22 cellular contexts compared by ENCODE assay signal in the genomic region with DNA sequence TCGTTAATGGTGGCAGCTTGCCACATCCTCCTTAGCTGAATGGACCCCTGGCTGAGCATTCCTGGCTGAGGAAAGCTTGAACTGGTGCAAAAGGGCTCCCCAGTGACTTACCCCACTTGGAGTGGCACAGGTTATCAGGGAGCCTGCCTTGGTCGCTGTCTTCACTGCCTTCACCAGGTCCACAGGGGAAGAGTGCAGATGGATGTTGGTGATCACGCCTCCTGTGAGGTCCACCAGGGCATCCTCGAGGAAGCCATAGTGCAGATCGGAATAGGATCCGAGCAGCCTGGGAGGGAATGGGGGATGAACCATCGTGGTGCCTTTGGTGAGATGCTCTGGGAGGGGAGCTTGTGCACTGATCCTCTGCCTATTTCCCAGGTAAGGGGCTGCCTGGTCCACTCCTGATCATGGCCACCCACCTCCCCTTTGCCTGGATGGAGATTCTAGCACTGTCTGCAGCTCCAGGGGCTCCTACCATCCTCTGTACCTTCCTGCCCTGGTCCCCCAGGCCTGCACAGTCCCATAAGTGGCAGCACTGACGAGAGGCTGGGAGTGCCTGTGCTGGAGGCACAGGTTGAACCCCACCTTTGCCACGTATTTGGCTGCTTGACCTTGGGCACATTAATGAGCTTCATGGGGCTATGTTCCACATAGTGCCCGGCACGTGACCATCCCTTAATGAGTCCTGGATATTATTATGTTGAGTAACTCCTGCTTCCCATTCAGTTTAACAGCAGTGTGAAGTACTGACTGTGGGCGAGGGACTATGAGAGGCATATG. TPM values are rescaled to one million over a fixed set of nuclear protein-coding genes. Genes with fewer than 3 reads are reported as not detected.
"Had no signal": no experiment of that assay in that cellular context is flagged by ENCODE, and none has a peak within 500 bp of the region (broad histone marks: within the 10 kb centered on the region; RNA-seq: fewer than 3 reads in every experiment).

No MANE protein-coding gene starts in this region.

- H3K9me3 Mint-ChIP-seq: activated CD4-positive, alpha-beta memory T cell treated with anti-CD3 and anti-CD28 coated beads for 36 hours; activated CD4-positive, alpha-beta T cell treated with anti-CD3 and anti-CD28 coated beads, Interleukin-2, amount 10 ng/mL, durations not matched to agents 7 days and 5 days; activated naive CD4-positive, alpha-beta T cell treated with anti-CD3 and anti-CD28 coated beads, Interleukin-2, amount 50 U/mL, for 24 hours; activated T-cell treated with anti-CD3 and anti-CD28 coated beads, Interleukin-2, amount 50 U/mL, for 72 hours; activated T-helper 2 cell treated with anti-CD3 and anti-CD28 coated beads, Interferon-gamma antibody, Interleukin-2, Interleukin-4, amounts not matched to agents 10 μg/mL and 5 μg/mL and 100 μg/mL, durations not matched to agents 14 hours and 24 hours and 36 hours; T-helper 1 cell treated with Interleukin-12 subunit alpha and Interleukin-12 subunit beta and Interleukin-4 antibody, amounts not matched to agents 30 μg/mL and 1 μg/mL, for 36 hours; WTC11 had no signal

- H3K27me3 ChIP-seq: breast epithelium had no signal

- H3K27ac Mint-ChIP-seq: activated CD4-positive, alpha-beta memory T cell treated with anti-CD3 and anti-CD28 coated beads for 36 hours; activated CD4-positive, alpha-beta T cell treated with anti-CD3 and anti-CD28 coated beads, Interleukin-2, amount 10 ng/mL, durations not matched to agents 7 days and 5 days; activated naive CD4-positive, alpha-beta T cell treated with anti-CD3 and anti-CD28 coated beads, Interleukin-2, amount 50 U/mL, for 24 hours; activated T-cell treated with anti-CD3 and anti-CD28 coated beads, Interleukin-2, amount 50 U/mL, for 72 hours; activated T-helper 2 cell treated with anti-CD3 and anti-CD28 coated beads, Interferon-gamma antibody, Interleukin-2, Interleukin-4, amounts not matched to agents 10 μg/mL and 5 μg/mL and 100 μg/mL, durations not matched to agents 14 hours and 24 hours and 36 hours; T-helper 1 cell treated with Interleukin-12 subunit alpha and Interleukin-12 subunit beta and Interleukin-4 antibody, amounts not matched to agents 30 μg/mL and 1 μg/mL, for 36 hours; WTC11 had no signal

- DNase-seq: activated CD4-positive, alpha-beta memory T cell treated with anti-CD3 and anti-CD28 coated beads for 36 hours; activated CD4-positive, alpha-beta T cell treated with anti-CD3 and anti-CD28 coated beads, Interleukin-2, amount 10 ng/mL, durations not matched to agents 7 days and 5 days; activated CD8-positive, alpha-beta memory T cell treated with anti-CD3 and anti-CD28 coated beads for 24 hours; activated naive CD4-positive, alpha-beta T cell; activated T-cell treated with anti-CD3 and anti-CD28 coated beads, Interleukin-2, amount 50 U/mL, for 72 hours; aorta; Kasumi-1; KBM-7; NCI-H1105 treated with DMSO at 0.1 percent for 48 hours; NCI-H1436 treated with DMSO at 0.1 percent for 48 hours; NCI-H187; NCI-H2081 treated with DMSO at 0.1 percent for 48 hours; NCI-H446; NCI-H524; PC-3; SHP77 treated with DMSO at 0.1 percent for 48 hours had no signal

- H3K36me3 ChIP-seq: breast epithelium had no signal

- H3K9me3 ChIP-seq: breast epithelium had no signal

- H3K4me1 ChIP-seq: breast epithelium had no signal

- H3K4me3 ChIP-seq: breast epithelium had no signal

- H3K27me3 Mint-ChIP-seq: activated CD4-positive, alpha-beta T cell treated with anti-CD3 and anti-CD28 coated beads, Interleukin-2, amount 10 ng/mL, durations not matched to agents 7 days and 5 days; activated naive CD4-positive, alpha-beta T cell treated with anti-CD3 and anti-CD28 coated beads, Interleukin-2, amount 50 U/mL, for 24 hours had no signal

- H3K4me3 Mint-ChIP-seq: activated CD4-positive, alpha-beta memory T cell treated with anti-CD3 and anti-CD28 coated beads for 36 hours; activated CD4-positive, alpha-beta T cell treated with anti-CD3 and anti-CD28 coated beads, Interleukin-2, amount 10 ng/mL, durations not matched to agents 7 days and 5 days; activated naive CD4-positive, alpha-beta T cell treated with anti-CD3 and anti-CD28 coated beads, Interleukin-2, amount 50 U/mL, for 24 hours; activated T-cell treated with anti-CD3 and anti-CD28 coated beads, Interleukin-2, amount 50 U/mL, for 72 hours; T-helper 1 cell treated with Interleukin-12 subunit alpha and Interleukin-12 subunit beta and Interleukin-4 antibody, amounts not matched to agents 30 μg/mL and 1 μg/mL, for 36 hours; WTC11 had no signal

- H3K36me3 Mint-ChIP-seq: activated CD4-positive, alpha-beta memory T cell treated with anti-CD3 and anti-CD28 coated beads for 36 hours; activated naive CD4-positive, alpha-beta T cell treated with anti-CD3 and anti-CD28 coated beads, Interleukin-2, amount 50 U/mL, for 24 hours; WTC11 had no signal

- H3K4me1 Mint-ChIP-seq: activated CD4-positive, alpha-beta T cell treated with anti-CD3 and anti-CD28 coated beads, Interleukin-2, amount 10 ng/mL, durations not matched to agents 7 days and 5 days; activated naive CD4-positive, alpha-beta T cell treated with anti-CD3 and anti-CD28 coated beads, Interleukin-2, amount 50 U/mL, for 24 hours had no signal

- H3K27ac ChIP-seq: breast epithelium had no signal

RNA-seq across cellular contexts. Expression of a gene that starts 43.0 kb away (rescaled TPM):
- total RNA-seq: activated CD4-positive, alpha-beta memory T cell treated with anti-CD3 and anti-CD28 coated beads for 36 hours; activated CD4-positive, alpha-beta T cell treated with anti-CD3 and anti-CD28 coated beads, Interleukin-2, amount 10 ng/mL, durations not matched to agents 7 days and 5 days; activated T-cell treated with anti-CD3 and anti-CD28 coated beads, Interleukin-2, amount 50 U/mL, for 72 hours; activated T-helper 2 cell treated with anti-CD3 and anti-CD28 coated beads, Interferon-gamma antibody, Interleukin-2, Interleukin-4, amounts not matched to agents 10 μg/mL and 5 μg/mL and 100 μg/mL, durations not matched to agents 14 hours and 24 hours and 36 hours; aorta; SK-MEL-5 had no signal
